In the genomic region with DNA sequence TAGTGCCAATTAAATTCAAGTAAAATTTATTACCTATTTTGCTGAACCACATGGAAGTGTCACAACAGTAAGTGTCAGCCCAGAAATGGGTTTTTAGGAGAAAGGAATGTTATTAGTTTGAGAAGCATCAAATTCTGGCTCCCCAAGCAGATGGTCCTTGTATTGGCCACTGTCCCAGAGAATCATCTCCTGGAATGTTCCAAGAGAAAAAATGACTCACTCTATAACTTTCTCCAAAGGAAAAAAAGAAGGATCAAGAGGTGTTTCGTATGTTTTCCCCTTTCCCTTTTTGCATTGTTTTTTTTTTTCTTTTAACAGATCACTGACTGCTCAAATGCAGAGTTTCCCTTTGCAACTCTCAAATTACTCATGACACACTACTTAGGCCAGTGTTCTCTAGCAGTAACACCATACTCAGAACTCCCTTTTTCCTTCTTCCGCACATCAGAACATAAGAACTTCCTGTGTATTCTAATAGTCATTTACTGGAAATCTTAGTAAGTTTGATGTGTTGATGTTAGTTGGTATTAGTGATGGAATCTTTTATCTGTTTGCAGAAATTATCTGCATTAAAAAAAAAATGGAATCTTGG, we compare ENCODE assay signal across 1 cellular context.
TF ChIP-seq lines count a peak whose summit lies in the region.

No MANE protein-coding gene starts in this region.

TF ChIP-seq in WTC11, 78 proteins besides CTCF, POLR2A, EP300 and RAD21 (continued from another document):
- TF ChIP-seq, protein P1, sequence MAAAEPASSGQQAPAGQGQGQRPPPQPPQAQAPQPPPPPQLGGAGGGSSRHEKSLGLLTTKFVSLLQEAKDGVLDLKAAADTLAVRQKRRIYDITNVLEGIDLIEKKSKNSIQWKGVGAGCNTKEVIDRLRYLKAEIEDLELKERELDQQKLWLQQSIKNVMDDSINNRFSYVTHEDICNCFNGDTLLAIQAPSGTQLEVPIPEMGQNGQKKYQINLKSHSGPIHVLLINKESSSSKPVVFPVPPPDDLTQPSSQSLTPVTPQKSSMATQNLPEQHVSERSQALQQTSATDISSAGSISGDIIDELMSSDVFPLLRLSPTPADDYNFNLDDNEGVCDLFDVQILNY (CRISPR knock-in tag; IDR thresholded peaks at IDR 0.05) = no peak
- no peak for TF ChIP-seq SMAD4 (CRISPR knock-in tag; IDR thresholded peaks at IDR 0.05)
- no peak for TF ChIP-seq GTF2I (CRISPR knock-in tag; conservative IDR thresholded peaks at IDR 0.05)
